19 cellular contexts compared by ENCODE assay signal in genomic region chr19:31461814-31462539, GRCh38.
DNase-seq lines count a peak whose midpoint lies in the region; ATAC-seq and TF ChIP-seq lines count a peak whose summit lies in the region.
"Had no signal": no experiment of that assay in that cellular context is flagged by ENCODE, and none has a peak within 500 bp of the region (broad histone marks: within the 10 kb centered on the region; RNA-seq: fewer than 3 reads in every experiment).

No MANE protein-coding gene starts in this region.

- intact Hi-C loops in Right ventricle myocardium superior (cut with DNase I) = no loop called here

- TF ChIP-seq CTCF in cardiac muscle cell (IDR thresholded peaks at IDR 0.05; ENCODE audit: low read depth, low read length) (peak; percentile 22), fibroblast of mammary gland (conservative IDR thresholded peaks at IDR 0.05; ENCODE audit: control insufficient read depth, insufficient read depth, low read depth, low read length) (peak; percentile 40)

- no peak for ATAC-seq in Right ventricle myocardium superior (ENCODE audit: poor library complexity)
- no peak for ATAC-seq in GM18907 (IDR thresholded peaks at IDR 0.05; ENCODE audit: unreplicated experiment)
- ATAC-seq: A549; CD8-positive, alpha-beta T cell; left ventricle myocardium superior had no signal

- H3K36me3 ChIP-seq in cardiac muscle cell = no peaks in the 10 kb centered on the region
- H3K36me3 ChIP-seq: brain microvascular endothelial cell, SJSA1, uterus had no signal

- no peaks in the 10 kb centered on the region for H3K27me3 ChIP-seq in cardiac muscle cell
- H3K27me3 ChIP-seq: brain microvascular endothelial cell, SJSA1, uterus had no signal

- no peak overlapping the region for H3K4me3 ChIP-seq in cardiac muscle cell
- no peak overlapping the region for H3K4me3 ChIP-seq in fibroblast of mammary gland (ENCODE audit: control insufficient read depth, low read depth, low read length)
- H3K4me3 ChIP-seq: A549, SJSA1, uterus had no signal

- no peak overlapping the region for H3K27ac ChIP-seq in cardiac muscle cell
- H3K27ac ChIP-seq: A549, brain microvascular endothelial cell, SJSA1, uterus had no signal

- H3K4me1 ChIP-seq in cardiac muscle cell (ENCODE audit: low read depth) = no peaks in the 10 kb centered on the region
- H3K4me1 ChIP-seq: A549, SJSA1, uterus had no signal

- peak in 1 of 2 donors; percentile 56 for DNase-seq in cardiac muscle cell (ENCODE audit: low read depth in 1 of 2, low spot score in 1 of 2)
- no peak for DNase-seq in Right ventricle myocardium superior
- DNase-seq in SK-MEL-5 (ENCODE audit: low read depth, low spot score) = peak; percentile 47
- peak; percentile 48 for DNase-seq in fibroblast of mammary gland (ENCODE audit: low read depth)
- DNase-seq in HT-29 (ENCODE audit: low spot score) = no peak
- DNase-seq in stimulated activated CD4-positive, alpha-beta T cell treated with anti-CD3 and anti-CD28 coated beads, Interleukin-4, amount 100 ng/mL, for 1 hour = no peak
- no peak for DNase-seq in NCI-H1436 (lab: John Stamatoyannopoulos, UW)
- DNase-seq: activated CD4-positive, CD25-positive, alpha-beta regulatory T cell treated with anti-CD3 and anti-CD28 coated beads, Interleukin-2, amount 50 U/mL, for 72 hours; activated naive CD8-positive, alpha-beta T cell treated with anti-CD3 and anti-CD28 coated beads, Interleukin-2, amount 10 ng/mL, durations not matched to agents 7 days and 5 days; brain microvascular endothelial cell; CD8-positive, alpha-beta T cell; DMS53; Kasumi-1; left ventricle myocardium superior; NCI-H69; uterus had no signal

- no peaks in the 10 kb centered on the region for H3K9me3 ChIP-seq in cardiac muscle cell (ENCODE audit: low read depth)
- H3K9me3 ChIP-seq: uterus had no signal

- in situ Hi-C loops in SK-MEL-5 (cut with HindIII; ENCODE audit: low pct_unique_long_range_greater_than_20kb, low sequenced_read_pairs) = no loop called here

Comparison
In these comparisons a context has a peak if more than half of its experiments do, and no peak if none do; other contexts are left out.
1. DNase-seq: peak in SK-MEL-5 (single experiment) and fibroblast of mammary gland (single experiment); none in Right ventricle myocardium superior (single experiment), HT-29 (single experiment), stimulated activated CD4-positive, alpha-beta T cell treated with anti-CD3 and anti-CD28 coated beads, Interleukin-4, amount 100 ng/mL, for 1 hour (single experiment) and NCI-H1436 (single experiment).